16 cellular contexts compared by ENCODE assay signal in the genomic region with DNA sequence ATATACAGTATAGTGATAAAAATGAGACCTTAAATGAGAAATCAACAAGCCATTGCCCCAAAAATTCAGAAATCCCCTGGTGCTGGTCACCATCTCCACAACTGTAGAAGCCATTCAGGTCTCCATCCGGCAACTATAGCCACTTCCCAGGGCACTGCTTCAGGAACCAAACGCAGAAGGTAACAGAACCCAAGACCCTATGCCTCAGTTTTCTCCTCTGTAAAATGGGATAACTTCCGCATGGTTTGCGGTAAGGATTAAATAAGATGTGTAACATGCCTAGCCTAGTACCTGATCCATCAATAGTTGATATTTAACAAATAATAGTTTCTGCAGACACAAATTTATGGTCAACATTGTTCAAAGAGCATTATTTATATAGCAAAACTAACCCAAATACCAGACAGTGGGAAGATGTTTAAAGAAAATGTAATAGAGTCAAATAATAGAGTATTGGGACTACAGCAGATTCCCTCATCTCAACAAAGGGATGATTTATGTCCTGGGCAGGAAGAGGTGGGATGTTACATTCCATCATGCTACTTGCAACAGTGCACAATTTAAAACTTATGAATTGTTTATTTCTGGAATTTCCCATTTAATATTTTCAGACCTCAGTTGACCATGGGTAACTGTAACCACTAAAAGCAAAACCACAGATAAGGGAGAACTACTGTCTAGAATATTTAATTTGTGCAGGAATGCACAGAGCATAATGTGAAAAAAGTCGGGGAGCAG. TPM values are rescaled to one million over a fixed set of nuclear protein-coding genes. Genes with fewer than 3 reads are reported as not detected.
DNase-seq lines count a peak whose midpoint lies in the region; ATAC-seq, FAIRE-seq and TF ChIP-seq lines count a peak whose summit lies in the region.
"Had no signal": no experiment of that assay in that cellular context is flagged by ENCODE, and none has a peak within 500 bp of the region (broad histone marks: within the 10 kb centered on the region; RNA-seq: fewer than 3 reads in every experiment).

No MANE protein-coding gene starts in this region.

- no peak for FAIRE-seq in H54 (lab: Jason Lieb, UNC)
- FAIRE-seq: A204.1, urothelium cell line had no signal

- POLR2A ChIA-PET in WTC11 (lab: Charles Lee), result interaction anchor here (0.8 kb wide), 1 partner anchor 27 kb away, joined by 4 read pairs; no protein-coding TSS in a partner anchor

- no peak for TF ChIP-seq POLR2A in H54 (IDR thresholded peaks at IDR 0.05; ENCODE audit: low read depth, low read length)

- no peaks in the 10 kb centered on the region for H3K9me3 Mint-ChIP-seq in activated T-cell treated with anti-CD3 and anti-CD28 coated beads, Interleukin-2, amount 50 U/mL, for 24 hours
- H3K9me3 Mint-ChIP-seq in stimulated activated effector memory CD8-positive, alpha-beta T cell treated with anti-CD3 and anti-CD28 coated beads, Interleukin-12 subunit alpha, Interleukin-12 subunit beta, amount 100 ng/mL, for 72 hours, result no peaks in the 10 kb centered on the region
- H3K9me3 Mint-ChIP-seq in WTC11, result no peaks in the 10 kb centered on the region

- no peak for DNase-seq in activated T-cell treated with anti-CD3 and anti-CD28 coated beads, Interleukin-2, amount 50 U/mL, for 24 hours
- DNase-seq in activated T-cell treated with anti-CD3 and anti-CD28 coated beads, Interleukin-2, amount 50 U/mL, for 48 hours, result no peak
- DNase-seq in OCI-M1 (lab: John Stamatoyannopoulos, UW) (peak; percentile 71), fibroblast of pulmonary artery (ENCODE audit: low read depth) (peak; percentile 33), WTC11 (ENCODE audit: low spot score) (no peak), H54 (ENCODE audit: insufficient read length, low spot score) (no peak), NCI-H128 (lab: John Stamatoyannopoulos, UW; ENCODE audit: unreplicated experiment) (no peak)
- no peak for DNase-seq in stimulated activated effector memory CD8-positive, alpha-beta T cell treated with anti-CD3 and anti-CD28 coated beads, Interleukin-12 subunit alpha, Interleukin-12 subunit beta, amount 100 ng/mL, for 72 hours (ENCODE audit: low spot score in 2 of 2)
- DNase-seq: DMS153, NCI-H187, NCI-H524 treated with DMSO at 0.1 percent for 48 hours, sigmoid colon, T-helper 1 cell had no signal

- H3K27ac Mint-ChIP-seq in activated T-cell treated with anti-CD3 and anti-CD28 coated beads, Interleukin-2, amount 50 U/mL, for 24 hours, result peak overlapping the region; percentile 80
- peak overlapping the region; percentile 56 for H3K27ac Mint-ChIP-seq in stimulated activated effector memory CD8-positive, alpha-beta T cell treated with anti-CD3 and anti-CD28 coated beads, Interleukin-12 subunit alpha, Interleukin-12 subunit beta, amount 100 ng/mL, for 72 hours
- H3K27ac Mint-ChIP-seq in WTC11, result no peak overlapping the region

- no peak overlapping the region for H3K4me3 Mint-ChIP-seq in activated T-cell treated with anti-CD3 and anti-CD28 coated beads, Interleukin-2, amount 50 U/mL, for 24 hours
- peak overlapping the region; percentile 3 for H3K4me3 Mint-ChIP-seq in stimulated activated effector memory CD8-positive, alpha-beta T cell treated with anti-CD3 and anti-CD28 coated beads, Interleukin-12 subunit alpha, Interleukin-12 subunit beta, amount 100 ng/mL, for 72 hours
- no peak overlapping the region for H3K4me3 Mint-ChIP-seq in WTC11

- H3K27me3 Mint-ChIP-seq in activated T-cell treated with anti-CD3 and anti-CD28 coated beads, Interleukin-2, amount 50 U/mL, for 24 hours, result no peaks in the 10 kb centered on the region
- no peaks in the 10 kb centered on the region for H3K27me3 Mint-ChIP-seq in WTC11 (ENCODE audit: low read depth)

- no peak overlapping the region for H3K4me3 ChIP-seq in fibroblast of pulmonary artery (replicated peaks; ENCODE audit: low read depth, low read length)
- H3K4me3 ChIP-seq: sigmoid colon had no signal

- peaks cover 35% of the 10 kb centered on the region for H3K36me3 Mint-ChIP-seq in activated T-cell treated with anti-CD3 and anti-CD28 coated beads, Interleukin-2, amount 50 U/mL, for 24 hours (ENCODE audit: low read depth)
- peaks cover 25% of the 10 kb centered on the region for H3K36me3 Mint-ChIP-seq in stimulated activated effector memory CD8-positive, alpha-beta T cell treated with anti-CD3 and anti-CD28 coated beads, Interleukin-12 subunit alpha, Interleukin-12 subunit beta, amount 100 ng/mL, for 72 hours
- no peaks in the 10 kb centered on the region for H3K36me3 Mint-ChIP-seq in WTC11

- CTCF ChIA-PET in WTC11 (lab: Charles Lee), result interaction anchor here (0.6 kb wide), 1 partner anchor 652 kb away, joined by 4 read pairs; no protein-coding TSS in a partner anchor

- TF ChIP-seq CTCF in fibroblast of pulmonary artery (IDR thresholded peaks at IDR 0.05; ENCODE audit: low read length, missing control alignments) (no peak), WTC11 (IDR thresholded peaks at IDR 0.05) (no peak)

- ATAC-seq in stimulated activated effector memory CD8-positive, alpha-beta T cell treated with anti-CD3 and anti-CD28 coated beads, Interleukin-12 subunit alpha, Interleukin-12 subunit beta, amount 100 ng/mL, for 72 hours, result no peak
- ATAC-seq in WTC11, result no peak
- ATAC-seq: HCT116 had no signal

- peaks cover 91% of the 10 kb centered on the region for H3K4me1 Mint-ChIP-seq in activated T-cell treated with anti-CD3 and anti-CD28 coated beads, Interleukin-2, amount 50 U/mL, for 24 hours (ENCODE audit: low read depth)
- H3K4me1 Mint-ChIP-seq in stimulated activated effector memory CD8-positive, alpha-beta T cell treated with anti-CD3 and anti-CD28 coated beads, Interleukin-12 subunit alpha, Interleukin-12 subunit beta, amount 100 ng/mL, for 72 hours, result peaks cover 93% of the 10 kb centered on the region
- peaks cover 87% of the 10 kb centered on the region for H3K4me1 Mint-ChIP-seq in WTC11

TF ChIP-seq in WTC11, 78 proteins besides CTCF, POLR2A, EP300 and RAD21 (continues in another document):
- TF ChIP-seq, protein P1, sequence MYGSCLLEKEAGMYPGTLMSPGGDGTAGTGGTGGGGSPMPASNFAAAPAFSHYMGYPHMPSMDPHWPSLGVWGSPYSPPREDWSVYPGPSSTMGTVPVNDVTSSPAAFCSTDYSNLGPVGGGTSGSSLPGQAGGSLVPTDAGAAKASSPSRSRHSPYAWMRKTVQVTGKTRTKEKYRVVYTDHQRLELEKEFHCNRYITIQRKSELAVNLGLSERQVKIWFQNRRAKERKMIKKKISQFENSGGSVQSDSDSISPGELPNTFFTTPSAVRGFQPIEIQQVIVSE (CRISPR knock-in tag; IDR thresholded peaks at IDR 0.05; ENCODE audit: borderline replicate concordance), result no peak
- TF ChIP-seq TP53 (CRISPR knock-in tag; IDR thresholded peaks at IDR 0.05), result no peak
- TF ChIP-seq, protein P2, sequence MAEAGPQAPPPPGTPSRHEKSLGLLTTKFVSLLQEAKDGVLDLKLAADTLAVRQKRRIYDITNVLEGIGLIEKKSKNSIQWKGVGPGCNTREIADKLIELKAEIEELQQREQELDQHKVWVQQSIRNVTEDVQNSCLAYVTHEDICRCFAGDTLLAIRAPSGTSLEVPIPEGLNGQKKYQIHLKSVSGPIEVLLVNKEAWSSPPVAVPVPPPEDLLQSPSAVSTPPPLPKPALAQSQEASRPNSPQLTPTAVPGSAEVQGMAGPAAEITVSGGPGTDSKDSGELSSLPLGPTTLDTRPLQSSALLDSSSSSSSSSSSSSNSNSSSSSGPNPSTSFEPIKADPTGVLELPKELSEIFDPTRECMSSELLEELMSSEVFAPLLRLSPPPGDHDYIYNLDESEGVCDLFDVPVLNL (CRISPR knock-in tag; IDR thresholded peaks at IDR 0.05; ENCODE audit: borderline replicate concordance, low read depth), result no peak
- TF ChIP-seq, protein P3, sequence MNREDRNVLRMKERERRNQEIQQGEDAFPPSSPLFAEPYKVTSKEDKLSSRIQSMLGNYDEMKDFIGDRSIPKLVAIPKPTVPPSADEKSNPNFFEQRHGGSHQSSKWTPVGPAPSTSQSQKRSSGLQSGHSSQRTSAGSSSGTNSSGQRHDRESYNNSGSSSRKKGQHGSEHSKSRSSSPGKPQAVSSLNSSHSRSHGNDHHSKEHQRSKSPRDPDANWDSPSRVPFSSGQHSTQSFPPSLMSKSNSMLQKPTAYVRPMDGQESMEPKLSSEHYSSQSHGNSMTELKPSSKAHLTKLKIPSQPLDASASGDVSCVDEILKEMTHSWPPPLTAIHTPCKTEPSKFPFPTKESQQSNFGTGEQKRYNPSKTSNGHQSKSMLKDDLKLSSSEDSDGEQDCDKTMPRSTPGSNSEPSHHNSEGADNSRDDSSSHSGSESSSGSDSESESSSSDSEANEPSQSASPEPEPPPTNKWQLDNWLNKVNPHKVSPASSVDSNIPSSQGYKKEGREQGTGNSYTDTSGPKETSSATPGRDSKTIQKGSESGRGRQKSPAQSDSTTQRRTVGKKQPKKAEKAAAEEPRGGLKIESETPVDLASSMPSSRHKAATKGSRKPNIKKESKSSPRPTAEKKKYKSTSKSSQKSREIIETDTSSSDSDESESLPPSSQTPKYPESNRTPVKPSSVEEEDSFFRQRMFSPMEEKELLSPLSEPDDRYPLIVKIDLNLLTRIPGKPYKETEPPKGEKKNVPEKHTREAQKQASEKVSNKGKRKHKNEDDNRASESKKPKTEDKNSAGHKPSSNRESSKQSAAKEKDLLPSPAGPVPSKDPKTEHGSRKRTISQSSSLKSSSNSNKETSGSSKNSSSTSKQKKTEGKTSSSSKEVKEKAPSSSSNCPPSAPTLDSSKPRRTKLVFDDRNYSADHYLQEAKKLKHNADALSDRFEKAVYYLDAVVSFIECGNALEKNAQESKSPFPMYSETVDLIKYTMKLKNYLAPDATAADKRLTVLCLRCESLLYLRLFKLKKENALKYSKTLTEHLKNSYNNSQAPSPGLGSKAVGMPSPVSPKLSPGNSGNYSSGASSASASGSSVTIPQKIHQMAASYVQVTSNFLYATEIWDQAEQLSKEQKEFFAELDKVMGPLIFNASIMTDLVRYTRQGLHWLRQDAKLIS (CRISPR knock-in tag; IDR thresholded peaks at IDR 0.05; ENCODE audit: borderline replicate concordance), result no peak

RNA-seq across cellular contexts. Expression of a gene that starts 30.0 kb away (rescaled TPM):
- total RNA-seq in WTC11 (2021), result 9.3 to 11.8 TPM (median 11.3 TPM) in 3 replicates

Comparison
In these comparisons a context has a peak if more than half of its experiments do, and no peak if none do; other contexts are left out.
1. DNase-seq: peak in OCI-M1 (single experiment) and fibroblast of pulmonary artery (single experiment); none in activated T-cell treated with anti-CD3 and anti-CD28 coated beads, Interleukin-2, amount 50 U/mL, for 24 hours (single experiment), activated T-cell treated with anti-CD3 and anti-CD28 coated beads, Interleukin-2, amount 50 U/mL, for 48 hours (0 of 2), stimulated activated effector memory CD8-positive, alpha-beta T cell treated with anti-CD3 and anti-CD28 coated beads, Interleukin-12 subunit alpha, Interleukin-12 subunit beta, amount 100 ng/mL, for 72 hours (0 of 2), WTC11 (single experiment), H54 (single experiment) and NCI-H128 (single experiment).